In genomic region chr18:26548144-26549102, GRCh38 we compare ENCODE assay signal across 8 cellular contexts. TPM values are rescaled to one million over a fixed set of nuclear protein-coding genes. Genes with fewer than 3 reads are reported as not detected.
DNase-seq lines count a peak whose midpoint lies in the region; ATAC-seq and TF ChIP-seq lines count a peak whose summit lies in the region.

Gene KCTD1, minus strand, starts transcription at chr18:26548553. Its CDS starts 17 bp downstream, at chr18:26548536.

- ATAC-seq in GM19351 (IDR thresholded peaks at IDR 0.05; ENCODE audit: unreplicated experiment) (peak; percentile 41), HG03457 (IDR thresholded peaks at IDR 0.05; ENCODE audit: unreplicated experiment) (peak; percentile 47)

- no peaks in the 10 kb centered on the region for H3K9me3 Mint-ChIP-seq in activated CD4-positive, alpha-beta memory T cell treated with anti-CD3 and anti-CD28 coated beads, Interleukin-2, amount 10 ng/mL, durations not matched to agents 7 days and 5 days

- peaks cover 35% of the 10 kb centered on the region for H3K27me3 Mint-ChIP-seq in activated CD4-positive, alpha-beta memory T cell treated with anti-CD3 and anti-CD28 coated beads, Interleukin-2, amount 10 ng/mL, durations not matched to agents 7 days and 5 days

- H3K27ac Mint-ChIP-seq in activated CD4-positive, alpha-beta memory T cell treated with anti-CD3 and anti-CD28 coated beads, Interleukin-2, amount 10 ng/mL, durations not matched to agents 7 days and 5 days = peak within 1 kb of the TSS; percentile 18

- H3K4me1 Mint-ChIP-seq in activated CD4-positive, alpha-beta memory T cell treated with anti-CD3 and anti-CD28 coated beads, Interleukin-2, amount 10 ng/mL, durations not matched to agents 7 days and 5 days = peaks cover 33% of the 10 kb centered on the region

- H3K27me3 ChIP-seq in effector memory CD4-positive, alpha-beta T cell (replicated peaks; ENCODE audit: control insufficient read depth, insufficient read depth, low read length, poor library complexity, severe bottlenecking) = peaks cover 20% of the 10 kb centered on the region

- peak; percentile 94 for DNase-seq in NCI-H748 (lab: John Stamatoyannopoulos, UW; ENCODE audit: unreplicated experiment)
- DNase-seq in activated CD4-positive, alpha-beta memory T cell treated with anti-CD3 and anti-CD28 coated beads, Interleukin-2, amount 10 ng/mL, durations not matched to agents 7 days and 5 days = peak; percentile 81
- peak; percentile 19 to 49 (median 37) for DNase-seq in effector memory CD4-positive, alpha-beta T cell
- DNase-seq in lung microvascular endothelial cell (ENCODE audit: low read depth in 2 of 2) = peak; percentile 90 to 92
- DNase-seq in stimulated activated CD4-positive, alpha-beta T cell treated with anti-CD3 and anti-CD28 coated beads, TNF-alpha, amount 100 ng/mL, for 48 hours (ENCODE audit: low read depth in 3 of 3) = peak; percentile 44 to 66 (median 52)

- peak within 1 kb of the TSS; percentile 82 for H3K4me3 Mint-ChIP-seq in activated CD4-positive, alpha-beta memory T cell treated with anti-CD3 and anti-CD28 coated beads, Interleukin-2, amount 10 ng/mL, durations not matched to agents 7 days and 5 days

- H3K4me3 ChIP-seq in effector memory CD4-positive, alpha-beta T cell (ENCODE audit: insufficient read depth, low read depth, low read length, poor library complexity, severe bottlenecking) = peak within 1 kb of the TSS; percentile 68

- H3K36me3 Mint-ChIP-seq in activated CD4-positive, alpha-beta memory T cell treated with anti-CD3 and anti-CD28 coated beads, Interleukin-2, amount 10 ng/mL, durations not matched to agents 7 days and 5 days (ENCODE audit: low read depth) = peaks cover 8% of the 10 kb centered on the region

- no peaks in the 10 kb centered on the region for H3K36me3 ChIP-seq in effector memory CD4-positive, alpha-beta T cell (ENCODE audit: control insufficient read depth, insufficient read depth, low read length)

- CTCF ChIA-PET in activated CD4-positive, alpha-beta memory T cell treated with anti-CD3 and anti-CD28 coated beads, Interleukin-2, amount 10 ng/mL, durations not matched to agents 7 days and 5 days (lab: Charles Lee) = interaction anchor here (0.7 to 1.2 kb wide), 7 partner anchors 8 to 239 kb away, joined by 3 to 6 read pairs (median 4); no protein-coding TSS in a partner anchor

- POLR2A ChIA-PET in activated CD4-positive, alpha-beta memory T cell treated with anti-CD3 and anti-CD28 coated beads, Interleukin-2, amount 10 ng/mL, durations not matched to agents 7 days and 5 days (lab: Charles Lee) = interaction anchor here (1.1 to 1.4 kb wide), 4 partner anchors 9 to 165 kb away, joined by 3 to 5 read pairs (median 4); no protein-coding TSS in a partner anchor

- TF ChIP-seq CTCF in C4-2B (conservative IDR thresholded peaks at IDR 0.05) = no peak; the same call in 1 of the 2 replicates

- no peaks in the 10 kb centered on the region for H3K9me3 ChIP-seq in effector memory CD4-positive, alpha-beta T cell (ENCODE audit: control insufficient read depth, low read length)

- peaks cover 13% of the 10 kb centered on the region for H3K4me1 ChIP-seq in effector memory CD4-positive, alpha-beta T cell (ENCODE audit: control insufficient read depth, insufficient read depth, low read length, poor library complexity, severe bottlenecking)

- peak within 1 kb of the TSS; percentile 86 for H3K27ac ChIP-seq in C4-2B
- H3K27ac ChIP-seq in effector memory CD4-positive, alpha-beta T cell (ENCODE audit: insufficient read depth, low read length, poor library complexity, severe bottlenecking) = no peak within 1 kb of the TSS

RNA-seq across cellular contexts. Expression of gene KCTD1, which starts in this region (rescaled TPM):
- total RNA-seq in activated CD4-positive, alpha-beta memory T cell treated with anti-CD3 and anti-CD28 coated beads, Interleukin-2, amount 10 ng/mL, durations not matched to agents 7 days and 5 days = 1 to 10 TPM; 4.4 to 5.6 TPM
- 5.0 and 5.9 TPM in 2 replicates for total RNA-seq in lung microvascular endothelial cell

Comparison
In these comparisons a context has a peak if more than half of its experiments do, and no peak if none do; other contexts are left out.
1. DNase-seq: peak in every context shown above with its lines; median percentile 94 in NCI-H748; 91 in lung microvascular endothelial cell; 81 in activated CD4-positive, alpha-beta memory T cell treated with anti-CD3 and anti-CD28 coated beads, Interleukin-2, amount 10 ng/mL, durations not matched to agents 7 days and 5 days; 52 in stimulated activated CD4-positive, alpha-beta T cell treated with anti-CD3 and anti-CD28 coated beads, TNF-alpha, amount 100 ng/mL, for 48 hours; 37 in effector memory CD4-positive, alpha-beta T cell.